Comparison of ENCODE assay signal across 30 cellular contexts in genomic region chr17:51422634-51423033, GRCh38.
"Had no signal": no experiment of that assay in that cellular context is flagged by ENCODE, and none has a peak within 500 bp of the region (broad histone marks: within the 10 kb centered on the region; RNA-seq: fewer than 3 reads in every experiment).

No MANE protein-coding gene starts in this region.

- H3K9me3 ChIP-seq: adrenal gland, ascending aorta, esophagus squamous epithelium, gastroesophageal sphincter, lower lobe of right lung, sigmoid colon, stomach, transverse colon, vagina had no signal

- H3K36me3 Mint-ChIP-seq: activated naive CD8-positive, alpha-beta T cell; neural progenitor cell; stimulated activated memory B cell treated with anti-CD40 and anti-IgM and Interleukin-4, amounts not matched to agents 10 μg/mL and 1 μg/mL and 100 μg/mL, for 72 hours had no signal

- H3K27me3 Mint-ChIP-seq: activated naive CD8-positive, alpha-beta T cell; activated T-cell treated with anti-CD3 and anti-CD28 coated beads, Interleukin-2, amount 50 U/mL, for 24 hours had no signal

- H3K4me1 Mint-ChIP-seq: neural progenitor cell had no signal

- DNase-seq: activated CD4-positive, alpha-beta T cell treated with anti-CD3 and anti-CD28 coated beads, Interleukin-2, amount 50 U/mL, for 4 hours; activated CD8-positive, alpha-beta memory T cell treated with anti-CD3 and anti-CD28 coated beads for 24 hours; activated CD8-positive, alpha-beta memory T cell treated with anti-CD3 and anti-CD28 coated beads, Interleukin-2, amount 50 U/mL, for 4 hours; activated naive CD4-positive, alpha-beta T cell; activated T-cell treated with anti-CD3 and anti-CD28 coated beads, Interleukin-2, amount 50 U/mL, for 24 hours; adrenal gland; brain microvascular endothelial cell; dorsolateral prefrontal cortex; effector memory CD8-positive, alpha-beta T cell; esophagus squamous epithelium; head of caudate nucleus; hypothalamus; lower lobe of right lung; naive B cell; retina; sigmoid colon; stimulated activated CD4-positive, alpha-beta T cell treated with anti-CD3 and anti-CD28 coated beads, Interleukin-15, amount 100 ng/mL, for 24 hours; stomach; transverse colon had no signal

- ATAC-seq: effector memory CD8-positive, alpha-beta T cell; gastroesophageal sphincter; lower lobe of right lung; stimulated activated memory B cell treated with anti-CD40 and anti-IgM and Interleukin-4, amounts not matched to agents 10 μg/mL and 1 μg/mL and 100 μg/mL, for 72 hours had no signal

- H3K4me3 Mint-ChIP-seq: activated naive CD8-positive, alpha-beta T cell; activated T-cell treated with anti-CD3 and anti-CD28 coated beads, Interleukin-2, amount 50 U/mL, for 24 hours; central memory CD8-positive, alpha-beta T cell; effector memory CD8-positive, alpha-beta T cell; naive B cell; neural progenitor cell; stimulated activated memory B cell treated with anti-CD40 and anti-IgM and Interleukin-4, amounts not matched to agents 10 μg/mL and 1 μg/mL and 100 μg/mL, for 72 hours; T-helper 2 cell treated with Interferon-gamma antibody and Interleukin-4, amounts not matched to agents 5 μg/mL and 100 μg/mL, for 36 hours had no signal

- H3K4me3 ChIP-seq: adrenal gland, ascending aorta, dorsolateral prefrontal cortex, esophagus squamous epithelium, gastroesophageal sphincter, lower lobe of right lung, neural progenitor cell, sigmoid colon, smooth muscle cell, stomach, transverse colon, vagina had no signal

- H3K27ac ChIP-seq: adrenal gland, ascending aorta, brain microvascular endothelial cell, dorsolateral prefrontal cortex, esophagus squamous epithelium, gastroesophageal sphincter, lower lobe of right lung, neural progenitor cell, sigmoid colon, stomach, transverse colon, vagina had no signal

- H3K27ac Mint-ChIP-seq: activated naive CD8-positive, alpha-beta T cell; activated T-cell treated with anti-CD3 and anti-CD28 coated beads, Interleukin-2, amount 50 U/mL, for 24 hours; activated T-helper 2 cell treated with anti-CD3 and anti-CD28 coated beads, Interferon-gamma antibody, Interleukin-2, Interleukin-4, amounts not matched to agents 10 μg/mL and 5 μg/mL and 100 μg/mL, durations not matched to agents 14 hours and 24 hours and 36 hours; effector memory CD8-positive, alpha-beta T cell; progenitor cell of endocrine pancreas; stimulated activated memory B cell treated with anti-CD40 and anti-IgM and Interleukin-4, amounts not matched to agents 10 μg/mL and 1 μg/mL and 100 μg/mL, for 72 hours; T-helper 2 cell treated with Interferon-gamma antibody and Interleukin-4, amounts not matched to agents 5 μg/mL and 100 μg/mL, for 36 hours had no signal

- H3K9ac ChIP-seq: neural progenitor cell had no signal

- H3K4me1 ChIP-seq: adrenal gland, ascending aorta, esophagus squamous epithelium, gastroesophageal sphincter, lower lobe of right lung, neural progenitor cell, sigmoid colon, transverse colon, vagina had no signal

- H3K36me3 ChIP-seq: adrenal gland, ascending aorta, brain microvascular endothelial cell, esophagus squamous epithelium, gastroesophageal sphincter, lower lobe of right lung, neural progenitor cell, sigmoid colon, stomach, transverse colon, vagina had no signal

- H3K27me3 ChIP-seq: adrenal gland, ascending aorta, brain microvascular endothelial cell, dorsolateral prefrontal cortex, neural progenitor cell, sigmoid colon, transverse colon, vagina had no signal

- H3K9me3 Mint-ChIP-seq: activated T-cell treated with anti-CD3 and anti-CD28 coated beads, Interleukin-2, amount 50 U/mL, for 24 hours; activated T-helper 2 cell treated with anti-CD3 and anti-CD28 coated beads, Interferon-gamma antibody, Interleukin-2, Interleukin-4, amounts not matched to agents 10 μg/mL and 5 μg/mL and 100 μg/mL, durations not matched to agents 14 hours and 24 hours and 36 hours; central memory CD8-positive, alpha-beta T cell; effector memory CD8-positive, alpha-beta T cell; neural progenitor cell; stimulated activated memory B cell treated with anti-CD40 and anti-IgM and Interleukin-4, amounts not matched to agents 10 μg/mL and 1 μg/mL and 100 μg/mL, for 72 hours; T-helper 2 cell treated with Interferon-gamma antibody and Interleukin-4, amounts not matched to agents 5 μg/mL and 100 μg/mL, for 36 hours had no signal
